Comparison of ENCODE assay signal across 1 cellular context in genomic region chr1:158249646-158250045, GRCh38.
TF ChIP-seq lines count a peak whose summit lies in the region.

No MANE protein-coding gene starts in this region.

TF ChIP-seq in SK-N-SH treated with all-trans-retinoic acid at 6 μM for 48 hours, 23 proteins besides CTCF, POLR2A, EP300 and RAD21 (continued from another document):
- no peak for TF ChIP-seq TSHZ2 (CRISPR knock-in tag; IDR thresholded peaks at IDR 0.05)
- no peak for TF ChIP-seq ZNF8 (CRISPR knock-in tag; IDR thresholded peaks at IDR 0.05)
- TF ChIP-seq ARNTL (CRISPR knock-in tag; IDR thresholded peaks at IDR 0.05; ENCODE audit: borderline replicate concordance, low read depth) = no peak
- no peak for TF ChIP-seq RARB (CRISPR knock-in tag; IDR thresholded peaks at IDR 0.05)
- no peak for TF ChIP-seq PATZ1 (CRISPR knock-in tag; IDR thresholded peaks at IDR 0.05; ENCODE audit: borderline replicate concordance)
- no peak for TF ChIP-seq CSDC2 (CRISPR knock-in tag; IDR thresholded peaks at IDR 0.05)
- TF ChIP-seq CSRNP3 (CRISPR knock-in tag; IDR thresholded peaks at IDR 0.05) = no peak
- TF ChIP-seq ZNF70 (CRISPR knock-in tag; IDR thresholded peaks at IDR 0.05) = no peak
- no peak for TF ChIP-seq PPARA (CRISPR knock-in tag; IDR thresholded peaks at IDR 0.05; ENCODE audit: borderline replicate concordance)
- no peak for TF ChIP-seq ESRRG (CRISPR knock-in tag; IDR thresholded peaks at IDR 0.05)
- no peak for TF ChIP-seq ISL1 (CRISPR knock-in tag; IDR thresholded peaks at IDR 0.05)
- TF ChIP-seq TOX (CRISPR knock-in tag; IDR thresholded peaks at IDR 0.05; ENCODE audit: borderline replicate concordance) = no peak
